8 cellular contexts compared by ENCODE assay signal in genomic region chr12:25241171-25242020, GRCh38. TPM values are rescaled to one million over a fixed set of nuclear protein-coding genes. Genes with fewer than 3 reads are reported as not detected.
DNase-seq lines count a peak whose midpoint lies in the region; ATAC-seq, FAIRE-seq and TF ChIP-seq lines count a peak whose summit lies in the region.

No MANE protein-coding gene starts in this region.

- peaks cover 0 to 65% (median 5%) of the 10 kb centered on the region in 6 donors for H3K36me3 ChIP-seq in spleen

- H3K36me3 Mint-ChIP-seq in CD4-positive, alpha-beta T cell (ENCODE audit: low read depth): peaks cover 85% of the 10 kb centered on the region
- H3K36me3 Mint-ChIP-seq in glutamatergic neuron (ENCODE audit: unreplicated experiment): no peaks in the 10 kb centered on the region

- H3K27me3 ChIP-seq in CD4-positive, alpha-beta T cell (ENCODE audit: control insufficient read depth, insufficient read depth, low read length): no peaks in the 10 kb centered on the region
- no peaks in the 10 kb centered on the region for H3K27me3 ChIP-seq in spleen (replicated peaks in 1 of 7)

- H3K27ac ChIP-seq in CD4-positive, alpha-beta T cell (ENCODE audit: low read depth, low read length): no peak overlapping the region
- no peak overlapping the region for H3K27ac ChIP-seq in spleen

- no peaks in the 10 kb centered on the region for H3K9me3 Mint-ChIP-seq in CD4-positive, alpha-beta T cell
- no peaks in the 10 kb centered on the region for H3K9me3 Mint-ChIP-seq in glutamatergic neuron (ENCODE audit: unreplicated experiment)

- ATAC-seq in CD4-positive, alpha-beta T cell (ENCODE audit: poor library complexity): peak; percentile 79

- H3K27me3 Mint-ChIP-seq in CD4-positive, alpha-beta T cell: no peaks in the 10 kb centered on the region
- H3K27me3 Mint-ChIP-seq in glutamatergic neuron (ENCODE audit: unreplicated experiment): no peaks in the 10 kb centered on the region

- H3K27ac Mint-ChIP-seq in CD4-positive, alpha-beta T cell: peak overlapping the region; percentile 24
- no peak overlapping the region for H3K27ac Mint-ChIP-seq in glutamatergic neuron (ENCODE audit: unreplicated experiment)

- peak; percentile 76 for FAIRE-seq in GM18507 (lab: Jason Lieb, UNC)

- DNase-seq in CD4-positive, alpha-beta T cell: peak in 1 of 10 experiments; percentile 1
- DNase-seq in GM18507 (ENCODE audit: extremely low spot score, insufficient read length, low read depth): no peak
- DNase-seq in glutamatergic neuron: no peak
- DNase-seq in spleen: no peak
- DNase-seq in mucosa of gallbladder (ENCODE audit: low spot score): no peak
- no peak for DNase-seq in activated CD4-positive, alpha-beta T cell treated with anti-CD3 and anti-CD28 coated beads for 48 hours

- TF ChIP-seq CTCF in CD4-positive, alpha-beta T cell (IDR thresholded peaks at IDR 0.05): peak; percentile 82
- TF ChIP-seq CTCF in LNCAP (IDR thresholded peaks at IDR 0.05) (peak; percentile 77), WI38 (IDR thresholded peaks at IDR 0.05; ENCODE audit: low read depth, low read length) (peak; percentile 41), glutamatergic neuron (IDR thresholded peaks at IDR 0.05; ENCODE audit: partially characterized antibody, unreplicated experiment) (peak; percentile 71), spleen (IDR thresholded peaks at IDR 0.05 in 8 of 11, conservative IDR thresholded peaks at IDR 0.05 in 3 of 11) (peak in 10 of 11 experiments; percentile 15 to 69 (median 56))

- WGBS in spleen, 5 donors: 42 to 55% (median 44%) methylated on average over 6 of the region's 6 CpGs

- no peak overlapping the region for H3K4me3 Mint-ChIP-seq in CD4-positive, alpha-beta T cell
- H3K4me3 Mint-ChIP-seq in glutamatergic neuron (ENCODE audit: unreplicated experiment): no peak overlapping the region

- POLR2A ChIA-PET in CD4-positive, alpha-beta T cell (lab: Charles Lee): interaction anchor here (0.8 to 2.7 kb wide), 6 partner anchors 10 to 189 kb away, joined by 3 to 33 read pairs (median 4); partner anchors contain the start of genes DNAI7, ETFRF1 and KRAS

- peaks cover 0 to 34% (median 5%) of the 10 kb centered on the region in 6 donors for H3K4me1 ChIP-seq in spleen

- CTCF ChIA-PET in CD4-positive, alpha-beta T cell (lab: Charles Lee): interaction anchor here (0.6 to 2.0 kb wide), 19 partner anchors 10 to 503 kb away, joined by 3 to 11 read pairs (median 4); partner anchors contain the start of genes DNAI7, ETFRF1 and KRAS

- H3K4me3 ChIP-seq in WI38 (ENCODE audit: low read depth, low read length) (no peak overlapping the region), spleen (no peak overlapping the region)

- intact Hi-C loops in CD4-positive, alpha-beta T cell (cut with DNase I, micrococcal nuclease): loop anchor here (1.0 to 10.0 kb wide), 4 partner anchors 41 to 146 kb away; partner anchors contain the start of genes DNAI7 (in 1 of the 2) and ETFRF1 (in 1 of the 2)
- intact Hi-C loops in spleen (cut with DNase I; ENCODE audit: low total_unique reads): no loop called here

- peaks cover 51% of the 10 kb centered on the region for H3K4me1 Mint-ChIP-seq in CD4-positive, alpha-beta T cell (ENCODE audit: low read depth)
- H3K4me1 Mint-ChIP-seq in glutamatergic neuron (ENCODE audit: low read depth, unreplicated experiment): peaks cover 3% of the 10 kb centered on the region

- no peaks in the 10 kb centered on the region for H3K9me3 ChIP-seq in CD4-positive, alpha-beta T cell (ENCODE audit: control insufficient read depth, low read length)
- no peaks in the 10 kb centered on the region for H3K9me3 ChIP-seq in spleen

- no peak for TF ChIP-seq POLR2A in spleen (IDR thresholded peaks at IDR 0.05)

RNA-seq across cellular contexts. Expression of gene KRAS, which starts 9.3 kb away (rescaled TPM):
- 10 to 100 TPM; 45.0 to 48.7 TPM for total RNA-seq in CD4-positive, alpha-beta T cell
- total RNA-seq in glutamatergic neuron (ENCODE audit: unreplicated experiment): 42.6 TPM
- 10 to 100 TPM; 19.0 to 30.3 (median 25.1) TPM for total RNA-seq in spleen
- polyA plus RNA-seq in spleen: 1 to 10 TPM; 5.6 to 7.6 (median 6.0) TPM
- total RNA-seq in mucosa of gallbladder: 31.6 TPM

RNA-seq across cellular contexts. Expression of gene ETFRF1, which starts 46.4 kb away (rescaled TPM):
- 10 to 100 TPM; 32.9 to 39.8 TPM for total RNA-seq in CD4-positive, alpha-beta T cell
- total RNA-seq in glutamatergic neuron (ENCODE audit: unreplicated experiment): 14.9 TPM
- 10 to 100 TPM; 17.2 to 50.0 (median 22.6) TPM for total RNA-seq in spleen
- 10 to 100 TPM; 22.1 to 26.8 (median 25.2) TPM for polyA plus RNA-seq in spleen
- total RNA-seq in mucosa of gallbladder: 24.1 TPM

RNA-seq across cellular contexts. Expression of gene DNAI7, which starts 46.4 kb away (rescaled TPM):
- total RNA-seq in CD4-positive, alpha-beta T cell: under 1 TPM in 1 of 2 experiments, not detected in 1; 0.36 TPM
- total RNA-seq in glutamatergic neuron (ENCODE audit: unreplicated experiment): 0.76 TPM
- total RNA-seq in spleen: under 1 TPM in 2 of 7 donors, not detected in 5; 0.17 to 0.28 TPM
- under 1 TPM in 2 of 3 donors, not detected in 1; 0.03 to 0.07 TPM for polyA plus RNA-seq in spleen
- 1.4 TPM for total RNA-seq in mucosa of gallbladder
